In the genomic region with DNA sequence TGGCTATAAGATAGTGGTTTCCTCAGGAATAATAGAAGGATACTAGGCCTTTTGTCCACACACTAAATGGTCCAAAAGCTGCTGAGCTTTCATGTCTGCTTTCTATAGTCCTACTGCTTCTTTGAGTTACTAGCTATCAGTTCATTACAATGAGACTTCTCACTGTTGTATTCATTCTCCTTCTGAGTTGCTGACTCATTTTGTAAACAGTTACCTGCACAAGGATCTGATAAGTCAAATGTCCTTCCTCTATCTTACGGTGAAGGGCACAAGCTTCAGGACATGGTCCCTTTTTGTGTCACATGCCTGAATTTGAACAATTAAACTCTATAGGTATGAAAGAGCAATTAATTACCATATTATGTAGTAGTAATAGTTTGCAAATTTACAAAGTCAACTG, we compare ENCODE assay signal across 19 cellular contexts.
DNase-seq lines count a peak whose midpoint lies in the region; ATAC-seq and FAIRE-seq lines count a peak whose summit lies in the region.
"Had no signal": no experiment of that assay in that cellular context is flagged by ENCODE, and none has a peak within 500 bp of the region (broad histone marks: within the 10 kb centered on the region; RNA-seq: fewer than 3 reads in every experiment).

No MANE protein-coding gene starts in this region.

- peak; percentile 57 for DNase-seq in DMS53 (lab: John Stamatoyannopoulos, UW)
- DNase-seq in SW 1271 (lab: John Stamatoyannopoulos, UW) = no peak
- no peak for DNase-seq in activated naive CD4-positive, alpha-beta T cell treated with anti-CD3 and anti-CD28 coated beads, Interleukin-2, amount 50 U/mL, for 16 hours
- no peak for DNase-seq in RPMI8226
- DNase-seq: activated naive CD8-positive, alpha-beta T cell treated with anti-CD3 and anti-CD28 coated beads, Interleukin-2, amount 10 ng/mL, durations not matched to agents 7 days and 5 days; activated T-cell treated with anti-CD3 and anti-CD28 coated beads for 4 hours; caudate nucleus; islet precursor cell; Kasumi-1; NCI-H1694 treated with DMSO at 0.1 percent for 48 hours; NCI-H510A; posterior cingulate gyrus; stimulated activated naive CD8-positive, alpha-beta T cell treated with anti-CD3 and anti-CD28 coated beads, Interleukin-15, amount 100 ng/mL, for 72 hours; T-cell had no signal

- ATAC-seq in GM19463 (IDR thresholded peaks at IDR 0.05; ENCODE audit: unreplicated experiment) (peak; percentile 83), HG03565 (IDR thresholded peaks at IDR 0.05; ENCODE audit: unreplicated experiment) (peak; percentile 83), HG02970 (IDR thresholded peaks at IDR 0.05; ENCODE audit: low FRiP score, unreplicated experiment) (no peak)
- ATAC-seq: Panc1; stimulated activated naive CD8-positive, alpha-beta T cell treated with anti-CD3 and anti-CD28 coated beads, Interleukin-15, amount 100 ng/mL, for 72 hours; T-cell had no signal

- FAIRE-seq in islet of Langerhans (lab: Jason Lieb, UNC) = peak; percentile 78
